1 cellular context compared by ENCODE assay signal in genomic region chr21:45301521-45302081, GRCh38.
TF ChIP-seq lines count a peak whose summit lies in the region.

No MANE protein-coding gene starts in this region.

TF ChIP-seq in H1, 55 proteins besides CTCF, POLR2A, EP300 and RAD21 (continued from another document):
- TF ChIP-seq CHD7 (IDR thresholded peaks at IDR 0.05; ENCODE audit: insufficient replicate concordance, low read length) (no peak), EZH2 (IDR thresholded peaks at IDR 0.05; ENCODE audit: low read depth, low read length, severe bottlenecking) (no peak), CTBP2 (IDR thresholded peaks at IDR 0.05; ENCODE audit: borderline replicate concordance, insufficient read depth, insufficient read length, low read length) (no peak), SIN3A (conservative IDR thresholded peaks at IDR 0.05 in 1 of 2, IDR thresholded peaks at IDR 0.05 in 1 of 2; ENCODE audit: low read depth in 1 of 2, low read length in 2 of 2) (no peak), MAFK (IDR thresholded peaks at IDR 0.05; ENCODE audit: low read depth, low read length) (no peak), PHF8 (conservative IDR thresholded peaks at IDR 0.05; ENCODE audit: low read depth, low read length) (no peak), SIX5 (IDR thresholded peaks at IDR 0.05; ENCODE audit: low read depth, low read length) (no peak), TCF12 (IDR thresholded peaks at IDR 0.05; ENCODE audit: low read depth, low read length) (no peak), BACH1 (IDR thresholded peaks at IDR 0.05; ENCODE audit: low read length) (no peak), E2F6 (IDR thresholded peaks at IDR 0.05) (no peak), NRF1 (IDR thresholded peaks at IDR 0.05; ENCODE audit: low read depth, low read length) (no peak), ASH2L (IDR thresholded peaks at IDR 0.05; ENCODE audit: low read length) (no peak), ATF3 (IDR thresholded peaks at IDR 0.05; ENCODE audit: insufficient read depth, low read depth, low read length) (no peak), KDM5A (IDR thresholded peaks at IDR 0.05; ENCODE audit: low read length) (no peak)
